ENCODE assay signal across 1 cellular context in the genomic region with DNA sequence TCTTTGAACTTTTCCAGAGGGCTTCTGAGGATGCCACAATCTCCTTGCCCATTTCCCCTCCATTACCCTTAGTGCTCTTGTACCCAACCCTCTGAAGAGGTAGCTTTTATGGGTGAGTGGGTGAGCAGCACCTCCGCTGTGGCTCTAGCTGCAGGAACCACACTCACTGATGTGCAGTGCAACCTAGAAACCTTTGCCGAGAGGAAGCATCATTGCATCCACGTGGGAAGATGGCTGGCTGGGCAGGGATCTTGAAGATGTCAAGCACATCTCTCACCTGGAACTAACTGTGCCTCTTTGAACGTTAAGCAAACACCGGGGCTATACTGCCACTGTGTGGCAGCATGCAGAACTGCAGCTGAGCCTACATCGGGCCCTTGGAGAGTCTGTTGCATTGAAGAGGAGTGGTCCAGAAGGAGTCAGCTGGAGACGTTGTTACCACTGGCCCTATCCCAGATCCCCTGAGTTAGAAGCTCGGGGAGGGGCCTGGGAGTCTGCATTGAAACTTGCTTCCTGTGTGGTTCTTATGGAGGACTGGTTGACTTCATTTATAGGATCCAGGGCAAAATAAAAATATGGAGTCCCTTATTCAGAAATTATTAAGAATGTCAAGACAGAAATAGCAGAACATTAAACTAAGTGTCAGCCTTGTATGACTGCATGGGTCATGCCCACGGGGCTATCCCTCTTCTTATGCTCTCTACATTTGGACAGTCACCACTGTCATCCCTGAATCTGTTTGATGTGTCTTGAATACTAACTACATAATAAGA.
TF ChIP-seq lines count a peak whose summit lies in the region.

No MANE protein-coding gene starts in this region.

TF ChIP-seq in HepG2, 621 proteins besides CTCF, POLR2A, EP300 and RAD21 (continued from another document and continues in another):
- TF ChIP-seq ZNF263 (CRISPR knock-in tag; IDR thresholded peaks at IDR 0.05) (0 out of 2 replicates have a peak, but pooled peaks have one; percentile 30), NONO (IDR thresholded peaks at IDR 0.05) (no peak), NONO (CRISPR knock-in tag; conservative IDR thresholded peaks at IDR 0.05) (no peak), MXI1 (IDR thresholded peaks at IDR 0.05; ENCODE audit: borderline replicate concordance, low read depth, low read length) (no peak), PTBP1 (IDR thresholded peaks at IDR 0.05; ENCODE audit: low read depth, low read length, poor library complexity, severe bottlenecking) (no peak), ARHGAP35 (CRISPR knock-in tag; IDR thresholded peaks at IDR 0.05; ENCODE audit: borderline replicate concordance) (no peak), AHR (CRISPR knock-in tag; IDR thresholded peaks at IDR 0.05) (0 out of 2 replicates have a peak, but pooled peaks have one; percentile 35), THAP11 (CRISPR knock-in tag; IDR thresholded peaks at IDR 0.05) (peak; percentile 67), EZH2 (conservative IDR thresholded peaks at IDR 0.05; ENCODE audit: low read depth, low read length) (no peak), ZNF773 (CRISPR knock-in tag; IDR thresholded peaks at IDR 0.05; ENCODE audit: borderline replicate concordance) (no peak), TEAD3 (CRISPR knock-in tag; optimal IDR thresholded peaks at IDR 0.05; ENCODE audit: borderline replicate concordance) (no peak), ZNF256 (CRISPR knock-in tag; conservative IDR thresholded peaks at IDR 0.05) (0 out of 2 replicates have a peak, but pooled peaks have one; percentile 41), ZNF614 (CRISPR knock-in tag; IDR thresholded peaks at IDR 0.05; ENCODE audit: borderline replicate concordance) (peak; percentile 40; the same call in 1 of the 2 replicates), BHLHE40 (IDR thresholded peaks at IDR 0.05; ENCODE audit: low read length) (peak; percentile 58; the same call in 1 of the 2 replicates), TEAD2 (CRISPR knock-in tag; IDR thresholded peaks at IDR 0.05) (0 out of 2 replicates have a peak, but pooled peaks have one; percentile 12), TBL1XR1 (IDR thresholded peaks at IDR 0.05; ENCODE audit: borderline replicate concordance, low read length, partially characterized antibody) (no peak)
- TF ChIP-seq, protein P1, sequence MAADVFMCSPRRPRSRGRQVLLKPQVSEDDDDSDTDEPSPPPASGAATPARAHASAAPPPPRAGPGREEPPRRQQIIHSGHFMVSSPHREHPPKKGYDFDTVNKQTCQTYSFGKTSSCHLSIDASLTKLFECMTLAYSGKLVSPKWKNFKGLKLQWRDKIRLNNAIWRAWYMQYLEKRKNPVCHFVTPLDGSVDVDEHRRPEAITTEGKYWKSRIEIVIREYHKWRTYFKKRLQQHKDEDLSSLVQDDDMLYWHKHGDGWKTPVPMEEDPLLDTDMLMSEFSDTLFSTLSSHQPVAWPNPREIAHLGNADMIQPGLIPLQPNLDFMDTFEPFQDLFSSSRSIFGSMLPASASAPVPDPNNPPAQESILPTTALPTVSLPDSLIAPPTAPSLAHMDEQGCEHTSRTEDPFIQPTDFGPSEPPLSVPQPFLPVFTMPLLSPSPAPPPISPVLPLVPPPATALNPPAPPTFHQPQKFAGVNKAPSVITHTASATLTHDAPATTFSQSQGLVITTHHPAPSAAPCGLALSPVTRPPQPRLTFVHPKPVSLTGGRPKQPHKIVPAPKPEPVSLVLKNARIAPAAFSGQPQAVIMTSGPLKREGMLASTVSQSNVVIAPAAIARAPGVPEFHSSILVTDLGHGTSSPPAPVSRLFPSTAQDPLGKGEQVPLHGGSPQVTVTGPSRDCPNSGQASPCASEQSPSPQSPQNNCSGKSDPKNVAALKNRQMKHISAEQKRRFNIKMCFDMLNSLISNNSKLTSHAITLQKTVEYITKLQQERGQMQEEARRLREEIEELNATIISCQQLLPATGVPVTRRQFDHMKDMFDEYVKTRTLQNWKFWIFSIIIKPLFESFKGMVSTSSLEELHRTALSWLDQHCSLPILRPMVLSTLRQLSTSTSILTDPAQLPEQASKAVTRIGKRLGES (CRISPR knock-in tag; IDR thresholded peaks at IDR 0.05; ENCODE audit: borderline replicate concordance): no peak
- TF ChIP-seq, protein P2, sequence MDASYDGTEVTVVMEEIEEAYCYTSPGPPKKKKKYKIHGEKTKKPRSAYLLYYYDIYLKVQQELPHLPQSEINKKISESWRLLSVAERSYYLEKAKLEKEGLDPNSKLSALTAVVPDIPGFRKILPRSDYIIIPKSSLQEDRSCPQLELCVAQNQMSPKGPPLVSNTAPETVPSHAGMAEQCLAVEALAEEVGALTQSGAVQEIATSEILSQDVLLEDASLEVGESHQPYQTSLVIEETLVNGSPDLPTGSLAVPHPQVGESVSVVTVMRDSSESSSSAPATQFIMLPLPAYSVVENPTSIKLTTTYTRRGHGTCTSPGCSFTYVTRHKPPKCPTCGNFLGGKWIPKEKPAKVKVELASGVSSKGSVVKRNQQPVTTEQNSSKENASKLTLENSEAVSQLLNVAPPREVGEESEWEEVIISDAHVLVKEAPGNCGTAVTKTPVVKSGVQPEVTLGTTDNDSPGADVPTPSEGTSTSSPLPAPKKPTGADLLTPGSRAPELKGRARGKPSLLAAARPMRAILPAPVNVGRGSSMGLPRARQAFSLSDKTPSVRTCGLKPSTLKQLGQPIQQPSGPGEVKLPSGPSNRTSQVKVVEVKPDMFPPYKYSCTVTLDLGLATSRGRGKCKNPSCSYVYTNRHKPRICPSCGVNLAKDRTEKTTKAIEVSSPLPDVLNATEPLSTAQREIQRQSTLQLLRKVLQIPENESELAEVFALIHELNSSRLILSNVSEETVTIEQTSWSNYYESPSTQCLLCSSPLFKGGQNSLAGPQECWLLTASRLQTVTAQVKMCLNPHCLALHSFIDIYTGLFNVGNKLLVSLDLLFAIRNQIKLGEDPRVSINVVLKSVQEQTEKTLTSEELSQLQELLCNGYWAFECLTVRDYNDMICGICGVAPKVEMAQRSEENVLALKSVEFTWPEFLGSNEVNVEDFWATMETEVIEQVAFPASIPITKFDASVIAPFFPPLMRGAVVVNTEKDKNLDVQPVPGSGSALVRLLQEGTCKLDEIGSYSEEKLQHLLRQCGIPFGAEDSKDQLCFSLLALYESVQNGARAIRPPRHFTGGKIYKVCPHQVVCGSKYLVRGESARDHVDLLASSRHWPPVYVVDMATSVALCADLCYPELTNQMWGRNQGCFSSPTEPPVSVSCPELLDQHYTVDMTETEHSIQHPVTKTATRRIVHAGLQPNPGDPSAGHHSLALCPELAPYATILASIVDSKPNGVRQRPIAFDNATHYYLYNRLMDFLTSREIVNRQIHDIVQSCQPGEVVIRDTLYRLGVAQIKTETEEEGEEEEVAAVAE (CRISPR knock-in tag; IDR thresholded peaks at IDR 0.05; ENCODE audit: borderline replicate concordance): peak; percentile 72; the same call in 1 of the 2 replicates
- TF ChIP-seq, protein P3, sequence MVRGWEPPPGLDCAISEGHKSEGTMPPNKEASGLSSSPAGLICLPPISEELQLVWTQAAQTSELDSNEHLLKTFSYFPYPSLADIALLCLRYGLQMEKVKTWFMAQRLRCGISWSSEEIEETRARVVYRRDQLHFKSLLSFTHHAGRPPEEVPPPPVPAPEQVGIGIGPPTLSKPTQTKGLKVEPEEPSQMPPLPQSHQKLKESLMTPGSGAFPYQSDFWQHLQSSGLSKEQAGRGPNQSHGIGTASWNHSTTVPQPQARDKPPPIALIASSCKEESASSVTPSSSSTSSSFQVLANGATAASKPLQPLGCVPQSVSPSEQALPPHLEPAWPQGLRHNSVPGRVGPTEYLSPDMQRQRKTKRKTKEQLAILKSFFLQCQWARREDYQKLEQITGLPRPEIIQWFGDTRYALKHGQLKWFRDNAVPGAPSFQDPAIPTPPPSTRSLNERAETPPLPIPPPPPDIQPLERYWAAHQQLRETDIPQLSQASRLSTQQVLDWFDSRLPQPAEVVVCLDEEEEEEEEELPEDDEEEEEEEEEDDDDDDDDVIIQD (CRISPR knock-in tag; IDR thresholded peaks at IDR 0.05; ENCODE audit: low read depth): no peak
- TF ChIP-seq, protein P4, sequence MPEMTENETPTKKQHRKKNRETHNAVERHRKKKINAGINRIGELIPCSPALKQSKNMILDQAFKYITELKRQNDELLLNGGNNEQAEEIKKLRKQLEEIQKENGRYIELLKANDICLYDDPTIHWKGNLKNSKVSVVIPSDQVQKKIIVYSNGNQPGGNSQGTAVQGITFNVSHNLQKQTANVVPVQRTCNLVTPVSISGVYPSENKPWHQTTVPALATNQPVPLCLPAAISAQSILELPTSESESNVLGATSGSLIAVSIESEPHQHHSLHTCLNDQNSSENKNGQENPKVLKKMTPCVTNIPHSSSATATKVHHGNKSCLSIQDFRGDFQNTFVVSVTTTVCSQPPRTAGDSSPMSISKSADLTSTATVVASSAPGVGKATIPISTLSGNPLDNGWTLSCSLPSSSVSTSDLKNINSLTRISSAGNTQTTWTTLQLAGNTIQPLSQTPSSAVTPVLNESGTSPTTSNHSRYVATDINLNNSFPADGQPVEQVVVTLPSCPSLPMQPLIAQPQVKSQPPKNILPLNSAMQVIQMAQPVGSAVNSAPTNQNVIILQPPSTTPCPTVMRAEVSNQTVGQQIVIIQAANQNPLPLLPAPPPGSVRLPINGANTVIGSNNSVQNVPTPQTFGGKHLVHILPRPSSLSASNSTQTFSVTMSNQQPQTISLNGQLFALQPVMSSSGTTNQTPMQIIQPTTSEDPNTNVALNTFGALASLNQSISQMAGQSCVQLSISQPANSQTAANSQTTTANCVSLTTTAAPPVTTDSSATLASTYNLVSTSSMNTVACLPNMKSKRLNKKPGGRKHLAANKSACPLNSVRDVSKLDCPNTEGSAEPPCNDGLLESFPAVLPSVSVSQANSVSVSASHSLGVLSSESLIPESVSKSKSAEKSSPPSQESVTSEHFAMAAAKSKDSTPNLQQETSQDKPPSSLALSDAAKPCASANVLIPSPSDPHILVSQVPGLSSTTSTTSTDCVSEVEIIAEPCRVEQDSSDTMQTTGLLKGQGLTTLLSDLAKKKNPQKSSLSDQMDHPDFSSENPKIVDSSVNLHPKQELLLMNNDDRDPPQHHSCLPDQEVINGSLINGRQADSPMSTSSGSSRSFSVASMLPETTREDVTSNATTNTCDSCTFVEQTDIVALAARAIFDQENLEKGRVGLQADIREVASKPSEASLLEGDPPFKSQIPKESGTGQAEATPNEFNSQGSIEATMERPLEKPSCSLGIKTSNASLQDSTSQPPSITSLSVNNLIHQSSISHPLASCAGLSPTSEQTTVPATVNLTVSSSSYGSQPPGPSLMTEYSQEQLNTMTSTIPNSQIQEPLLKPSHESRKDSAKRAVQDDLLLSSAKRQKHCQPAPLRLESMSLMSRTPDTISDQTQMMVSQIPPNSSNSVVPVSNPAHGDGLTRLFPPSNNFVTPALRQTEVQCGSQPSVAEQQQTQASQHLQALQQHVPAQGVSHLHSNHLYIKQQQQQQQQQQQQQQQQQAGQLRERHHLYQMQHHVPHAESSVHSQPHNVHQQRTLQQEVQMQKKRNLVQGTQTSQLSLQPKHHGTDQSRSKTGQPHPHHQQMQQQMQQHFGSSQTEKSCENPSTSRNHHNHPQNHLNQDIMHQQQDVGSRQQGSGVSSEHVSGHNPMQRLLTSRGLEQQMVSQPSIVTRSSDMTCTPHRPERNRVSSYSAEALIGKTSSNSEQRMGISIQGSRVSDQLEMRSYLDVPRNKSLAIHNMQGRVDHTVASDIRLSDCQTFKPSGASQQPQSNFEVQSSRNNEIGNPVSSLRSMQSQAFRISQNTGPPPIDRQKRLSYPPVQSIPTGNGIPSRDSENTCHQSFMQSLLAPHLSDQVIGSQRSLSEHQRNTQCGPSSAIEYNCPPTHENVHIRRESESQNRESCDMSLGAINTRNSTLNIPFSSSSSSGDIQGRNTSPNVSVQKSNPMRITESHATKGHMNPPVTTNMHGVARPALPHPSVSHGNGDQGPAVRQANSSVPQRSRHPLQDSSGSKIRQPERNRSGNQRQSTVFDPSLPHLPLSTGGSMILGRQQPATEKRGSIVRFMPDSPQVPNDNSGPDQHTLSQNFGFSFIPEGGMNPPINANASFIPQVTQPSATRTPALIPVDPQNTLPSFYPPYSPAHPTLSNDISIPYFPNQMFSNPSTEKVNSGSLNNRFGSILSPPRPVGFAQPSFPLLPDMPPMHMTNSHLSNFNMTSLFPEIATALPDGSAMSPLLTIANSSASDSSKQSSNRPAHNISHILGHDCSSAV (CRISPR knock-in tag; IDR thresholded peaks at IDR 0.05; ENCODE audit: borderline replicate concordance): 0 out of 2 replicates have a peak, but pooled peaks have one; percentile 49
- TF ChIP-seq, protein P5, sequence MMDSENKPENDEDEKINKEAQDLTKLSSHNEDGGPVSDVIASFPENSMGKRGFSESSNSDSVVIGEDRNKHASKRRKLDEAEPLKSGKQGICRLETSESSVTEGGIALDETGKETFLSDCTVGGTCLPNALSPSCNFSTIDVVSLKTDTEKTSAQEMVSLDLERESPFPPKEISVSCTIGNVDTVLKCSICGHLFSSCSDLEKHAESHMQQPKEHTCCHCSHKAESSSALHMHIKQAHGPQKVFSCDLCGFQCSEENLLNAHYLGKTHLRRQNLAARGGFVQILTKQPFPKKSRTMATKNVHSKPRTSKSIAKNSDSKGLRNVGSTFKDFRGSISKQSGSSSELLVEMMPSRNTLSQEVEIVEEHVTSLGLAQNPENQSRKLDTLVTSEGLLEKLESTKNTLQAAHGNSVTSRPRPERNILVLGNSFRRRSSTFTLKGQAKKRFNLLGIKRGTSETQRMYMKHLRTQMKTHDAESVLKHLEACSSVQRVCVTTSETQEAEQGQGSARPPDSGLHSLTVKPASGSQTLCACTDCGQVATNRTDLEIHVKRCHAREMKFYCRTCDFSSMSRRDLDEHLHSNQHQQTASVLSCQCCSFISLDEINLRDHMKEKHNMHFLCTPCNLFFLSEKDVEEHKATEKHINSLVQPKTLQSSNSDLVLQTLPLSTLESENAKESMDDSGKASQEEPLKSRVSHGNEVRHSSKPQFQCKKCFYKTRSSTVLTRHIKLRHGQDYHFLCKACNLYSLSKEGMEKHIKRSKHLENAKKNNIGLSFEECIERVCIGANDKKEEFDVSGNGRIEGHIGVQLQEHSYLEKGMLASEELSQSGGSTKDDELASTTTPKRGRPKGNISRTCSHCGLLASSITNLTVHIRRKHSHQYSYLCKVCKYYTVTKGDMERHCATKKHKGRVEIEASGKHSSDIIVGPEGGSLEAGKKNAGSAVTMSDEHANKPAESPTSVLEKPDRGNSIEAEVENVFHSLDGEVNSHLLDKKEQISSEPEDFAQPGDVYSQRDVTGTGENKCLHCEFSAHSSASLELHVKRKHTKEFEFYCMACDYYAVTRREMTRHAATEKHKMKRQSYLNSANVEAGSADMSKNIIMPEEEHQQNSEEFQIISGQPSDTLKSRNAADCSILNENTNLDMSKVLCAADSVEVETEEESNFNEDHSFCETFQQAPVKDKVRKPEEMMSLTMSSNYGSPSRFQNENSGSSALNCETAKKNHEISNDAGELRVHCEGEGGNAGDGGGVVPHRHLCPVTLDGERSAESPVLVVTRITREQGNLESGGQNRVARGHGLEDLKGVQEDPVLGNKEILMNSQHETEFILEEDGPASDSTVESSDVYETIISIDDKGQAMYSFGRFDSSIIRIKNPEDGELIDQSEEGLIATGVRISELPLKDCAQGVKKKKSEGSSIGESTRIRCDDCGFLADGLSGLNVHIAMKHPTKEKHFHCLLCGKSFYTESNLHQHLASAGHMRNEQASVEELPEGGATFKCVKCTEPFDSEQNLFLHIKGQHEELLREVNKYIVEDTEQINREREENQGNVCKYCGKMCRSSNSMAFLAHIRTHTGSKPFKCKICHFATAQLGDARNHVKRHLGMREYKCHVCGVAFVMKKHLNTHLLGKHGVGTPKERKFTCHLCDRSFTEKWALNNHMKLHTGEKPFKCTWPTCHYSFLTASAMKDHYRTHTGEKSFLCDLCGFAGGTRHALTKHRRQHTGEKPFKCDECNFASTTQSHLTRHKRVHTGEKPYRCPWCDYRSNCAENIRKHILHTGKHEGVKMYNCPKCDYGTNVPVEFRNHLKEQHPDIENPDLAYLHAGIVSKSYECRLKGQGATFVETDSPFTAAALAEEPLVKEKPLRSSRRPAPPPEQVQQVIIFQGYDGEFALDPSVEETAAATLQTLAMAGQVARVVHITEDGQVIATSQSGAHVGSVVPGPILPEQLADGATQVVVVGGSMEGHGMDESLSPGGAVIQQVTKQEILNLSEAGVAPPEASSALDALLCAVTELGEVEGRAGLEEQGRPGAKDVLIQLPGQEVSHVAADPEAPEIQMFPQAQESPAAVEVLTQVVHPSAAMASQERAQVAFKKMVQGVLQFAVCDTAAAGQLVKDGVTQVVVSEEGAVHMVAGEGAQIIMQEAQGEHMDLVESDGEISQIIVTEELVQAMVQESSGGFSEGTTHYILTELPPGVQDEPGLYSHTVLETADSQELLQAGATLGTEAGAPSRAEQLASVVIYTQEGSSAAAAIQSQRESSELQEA (CRISPR knock-in tag; IDR thresholded peaks at IDR 0.05; ENCODE audit: not compliant biosample characterization): no peak
